ENCODE assay signal across 8 cellular contexts in genomic region chr6:35213824-35214756, GRCh38. TPM values are rescaled to one million over a fixed set of nuclear protein-coding genes. Genes with fewer than 3 reads are reported as not detected.
DNase-seq lines count a peak whose midpoint lies in the region; ATAC-seq, FAIRE-seq and TF ChIP-seq lines count a peak whose summit lies in the region.

Gene SCUBE3 (plus strand): TSS chr6:35213956. CDS start chr6:35214419, 463 bp downstream.

- peak within 1 kb of the TSS; percentile 20 to 65 (median 52) for H3K4me3 ChIP-seq in Peyer's patch
- H3K4me3 ChIP-seq in lower lobe of right lung: peak within 1 kb of the TSS; percentile 58
- H3K4me3 ChIP-seq in transverse colon: peak within 1 kb of the TSS; percentile 28 to 58 (median 48)

- DNase-seq in ACHN (peak; percentile 13), GM12891 (ENCODE audit: insufficient read length, low spot score) (peak; percentile 70), Peyer's patch (peak in 1 of 3 donors; percentile 56), ecto neural progenitor cell (ENCODE audit: low spot score) (peak; percentile 86), lower lobe of right lung (no peak), transverse colon (no peak), middle frontal gyrus (ENCODE audit: extremely low spot score, low spot score) (no peak)

- in situ Hi-C loops in ACHN (cut with HindIII; ENCODE audit: low pct_ligation_motif_present, low pct_unique_long_range_greater_than_20kb, low sequenced_read_pairs) (no loop called here), transverse colon (cut with MboI; ENCODE audit: low pct_ligation_motif_present in 1 of 4, low pct_unique_long_range_greater_than_20kb in 1 of 4, low sequenced_read_pairs in 3 of 4) (loop anchor here in 1 of 4 donors (25.0 kb wide), 1 partner anchor 227 kb away; no protein-coding TSS in a partner anchor)

- H3K36me3 ChIP-seq in Peyer's patch: no peaks in the 10 kb centered on the region
- no peaks in the 10 kb centered on the region for H3K36me3 ChIP-seq in lower lobe of right lung
- H3K36me3 ChIP-seq in transverse colon: no peaks in the 10 kb centered on the region

- FAIRE-seq in GM12891 (lab: Jason Lieb, UNC): peak; percentile 20

- H3K9me3 ChIP-seq in Peyer's patch (no peaks in the 10 kb centered on the region), lower lobe of right lung (no peaks in the 10 kb centered on the region), transverse colon (no peaks in the 10 kb centered on the region)

- H3K27me3 ChIP-seq in Peyer's patch: peaks cover 0 to 9% of the 10 kb centered on the region in 2 donors
- peaks cover 53% of the 10 kb centered on the region for H3K27me3 ChIP-seq in lower lobe of right lung (ENCODE audit: low read depth)
- peaks cover 92% of the 10 kb centered on the region for H3K27me3 ChIP-seq in transverse colon

- ATAC-seq in lower lobe of right lung (peak; percentile 54 to 57), GM21423 (IDR thresholded peaks at IDR 0.05; ENCODE audit: unreplicated experiment) (no peak)

- 2 to 13% methylated on average over 3 to 62 of the region's 89 CpGs for WGBS in transverse colon (ENCODE audit: low coverage in 1 of 2), 2 donors

- TF ChIP-seq POLR2A in GM12891 (IDR thresholded peaks at IDR 0.05; ENCODE audit: low read depth, low read length) (no peak), Peyer's patch (IDR thresholded peaks at IDR 0.05) (no peak), transverse colon (IDR thresholded peaks at IDR 0.05) (no peak)

- no peak within 1 kb of the TSS for H3K27ac ChIP-seq in Peyer's patch
- no peak within 1 kb of the TSS for H3K27ac ChIP-seq in lower lobe of right lung
- H3K27ac ChIP-seq in transverse colon: peak within 1 kb of the TSS in 1 of 4 donors; percentile 8

- intact Hi-C loops in lower lobe of right lung (cut with DNase I): no loop called here
- intact Hi-C loops in transverse colon (cut with DNase I; ENCODE audit: low total_unique reads): no loop called here

- TF ChIP-seq CTCF in Peyer's patch (IDR thresholded peaks at IDR 0.05) (no peak), lower lobe of right lung (IDR thresholded peaks at IDR 0.05) (no peak), transverse colon (IDR thresholded peaks at IDR 0.05) (no peak)

- H3K4me1 ChIP-seq in Peyer's patch: peaks cover 0 to 18% (median 4%) of the 10 kb centered on the region in 4 donors
- peaks cover 19% of the 10 kb centered on the region for H3K4me1 ChIP-seq in lower lobe of right lung
- H3K4me1 ChIP-seq in transverse colon: peaks cover 5 to 23% (median 13%) of the 10 kb centered on the region in 4 donors

- no peak for TF ChIP-seq EP300 in transverse colon (IDR thresholded peaks at IDR 0.05; ENCODE audit: low read depth)

TF ChIP-seq in GM12891, 5 proteins besides CTCF, POLR2A, EP300 and RAD21:
- TF ChIP-seq PAX5 (IDR thresholded peaks at IDR 0.05; ENCODE audit: insufficient read depth, low read length, severe bottlenecking) (no peak), SPI1 (IDR thresholded peaks at IDR 0.05; ENCODE audit: low read depth, low read length) (no peak), TAF1 (IDR thresholded peaks at IDR 0.05; ENCODE audit: low read depth, low read length) (no peak), POLR2AphosphoS5 (IDR thresholded peaks at IDR 0.05; ENCODE audit: low read depth, low read length) (no peak), POU2F2 (IDR thresholded peaks at IDR 0.05; ENCODE audit: low read depth, low read length) (no peak)
TF ChIP-seq in GM12891: peak in this region for 0.

RNA-seq across cellular contexts. Expression of gene SCUBE3, which starts in this region (rescaled TPM):
- polyA plus RNA-seq in GM12891 (2012; ENCODE audit: low read depth, missing spikeins): 0.04 TPM
- total RNA-seq in Peyer's patch (not detected), lower lobe of right lung (0.56 TPM), transverse colon (under 1 TPM; 0.37 to 0.68 (median 0.52) TPM)

Comparison
In these comparisons a context has a peak if more than half of its experiments do, and no peak if none do; other contexts are left out.
1. Peak in ATAC-seq and H3K4me3 ChIP-seq in lower lobe of right lung; RNA of the gene not detected or under 1 TPM.
2. DNase-seq: peak in ACHN (single experiment), GM12891 (single experiment) and ecto neural progenitor cell (single experiment); none in lower lobe of right lung (single experiment), transverse colon (single experiment) and middle frontal gyrus (single experiment).
3. Peak in every context shown above with its lines, with median percentiles within 50 percentile points of each other: H3K4me3 ChIP-seq.